21 cellular contexts compared by ENCODE assay signal in the genomic region with DNA sequence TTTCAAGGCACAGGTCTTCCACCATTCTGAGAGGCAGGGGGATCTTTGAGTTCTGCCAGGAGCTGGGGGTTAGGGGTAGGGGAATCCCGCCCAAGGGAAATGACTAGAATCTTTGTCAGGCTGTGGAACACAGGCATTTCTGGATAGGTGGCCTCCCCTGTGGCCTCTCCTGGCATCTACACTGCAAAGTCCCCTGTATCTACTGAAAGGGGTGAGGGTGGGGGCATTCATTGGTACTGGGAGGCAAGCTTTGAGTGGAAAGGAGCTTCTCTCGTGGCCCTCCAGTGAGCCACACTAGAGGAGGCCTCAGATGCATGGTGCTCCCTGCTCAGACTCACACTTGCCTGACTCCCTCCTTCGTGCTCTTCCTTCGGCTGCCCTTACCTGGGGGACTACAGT. TPM values are rescaled to one million over a fixed set of nuclear protein-coding genes. Genes with fewer than 3 reads are reported as not detected.
DNase-seq lines count a peak whose midpoint lies in the region; ATAC-seq, FAIRE-seq and TF ChIP-seq lines count a peak whose summit lies in the region.
"Had no signal": no experiment of that assay in that cellular context is flagged by ENCODE, and none has a peak within 500 bp of the region (broad histone marks: within the 10 kb centered on the region; RNA-seq: fewer than 3 reads in every experiment).

No MANE protein-coding gene starts in this region.

- no peaks in the 10 kb centered on the region for H3K79me2 ChIP-seq in neural progenitor cell (ENCODE audit: low read depth)

- no peak overlapping the region for H3K4me3 ChIP-seq in heart right ventricle
- no peak overlapping the region for H3K4me3 ChIP-seq in neural progenitor cell
- no peak overlapping the region for H3K4me3 ChIP-seq in urinary bladder (ENCODE audit: low read depth, low read length)
- no peak overlapping the region for H3K4me3 ChIP-seq in kidney (ENCODE audit: low read length in 2 of 2)
- H3K4me3 ChIP-seq: coronary artery, GM23248, thyroid gland had no signal

- peaks cover 0 to 7% (median 0%) of the 10 kb centered on the region in 9 donors for H3K36me3 ChIP-seq in heart right ventricle
- no peaks in the 10 kb centered on the region for H3K36me3 ChIP-seq in neural progenitor cell
- no peaks in the 10 kb centered on the region for H3K36me3 ChIP-seq in urinary bladder (ENCODE audit: insufficient read depth)
- no peaks in the 10 kb centered on the region for H3K36me3 ChIP-seq in kidney (ENCODE audit: control insufficient read depth in 1 of 2, insufficient read depth in 2 of 2, low read length in 2 of 2)
- H3K36me3 ChIP-seq: thyroid gland had no signal

- H3F3A ChIP-seq in neural progenitor cell (ENCODE audit: low read depth), result no peaks in the 10 kb centered on the region

- H3K9ac ChIP-seq in neural progenitor cell (no peak overlapping the region), kidney (ENCODE audit: low read length in 2 of 2) (no peak overlapping the region)
- H3K9ac ChIP-seq: GM23248 had no signal

- POLR2A ChIA-PET in MCF 10A (lab: Yijun Ruan, JAX), result interaction anchor here (0.6 to 12.8 kb wide), 9 partner anchors 10 to 424 kb away, joined by 3 to 192 read pairs (median 11); no protein-coding TSS in a partner anchor

- H3K27me3 ChIP-seq in heart right ventricle, result no peaks in the 10 kb centered on the region
- no peaks in the 10 kb centered on the region for H3K27me3 ChIP-seq in neural progenitor cell
- H3K27me3 ChIP-seq: thyroid gland had no signal

- H3K27ac ChIP-seq in heart right ventricle, result peak overlapping the region in 8 of 10 donors; percentile 43 to 70 (median 50)
- H3K27ac ChIP-seq in neural progenitor cell, result no peak overlapping the region
- peak overlapping the region; percentile 38 for H3K27ac ChIP-seq in urinary bladder (ENCODE audit: low read depth)
- H3K27ac ChIP-seq in kidney (ENCODE audit: low read depth in 2 of 2, low read length in 2 of 2), result no peak overlapping the region
- H3K27ac ChIP-seq: coronary artery, thyroid gland, VCaP had no signal

- H3K9me3 ChIP-seq in heart right ventricle (peaks cover 0 to 3% (median 0%) of the 10 kb centered on the region in 11 donors), neural progenitor cell (ENCODE audit: low read depth) (no peaks in the 10 kb centered on the region), kidney (ENCODE audit: control insufficient read depth in 1 of 2, low read length in 2 of 2) (no peaks in the 10 kb centered on the region)
- H3K9me3 ChIP-seq: thyroid gland had no signal

- H4K20me1 ChIP-seq in neural progenitor cell (ENCODE audit: low read depth), result no peaks in the 10 kb centered on the region

- DNase-seq in heart right ventricle (no peak), Right ventricle myocardium inferior (ENCODE audit: missing footprints) (no peak), MCF 10A (ENCODE audit: unreplicated experiment) (no peak), neural progenitor cell (ENCODE audit: low spot score) (no peak), NCI-H1105 treated with DMSO at 0.1 percent for 48 hours (lab: John Stamatoyannopoulos, UW) (no peak), kidney (no peak)
- DNase-seq: activated CD4-positive, alpha-beta T cell treated with anti-CD3 and anti-CD28 coated beads, Interleukin-2, amount 50 U/mL, for 4 hours; activated T-cell treated with anti-CD3 and anti-CD28 coated beads, Interleukin-2, amount 50 U/mL, for 48 hours; CD4-positive, alpha-beta T cell; DMS153; islet precursor cell; NCI-H187 treated with DMSO at 0.1 percent for 48 hours; retina; thyroid gland had no signal

- H3K36me3 Mint-ChIP-seq in MCF 10A (ENCODE audit: insufficient read depth, unreplicated experiment) (no peaks in the 10 kb centered on the region), neural progenitor cell (no peaks in the 10 kb centered on the region)
- H3K36me3 Mint-ChIP-seq: brain had no signal

- TF ChIP-seq CTCF in heart right ventricle (IDR thresholded peaks at IDR 0.05) (no peak), MCF 10A (IDR thresholded peaks at IDR 0.05; ENCODE audit: unreplicated experiment) (no peak), neural progenitor cell (IDR thresholded peaks at IDR 0.05) (no peak), kidney (IDR thresholded peaks at IDR 0.05; ENCODE audit: borderline replicate concordance, extremely low read depth, insufficient read depth) (no peak)

- H3K4me2 ChIP-seq in neural progenitor cell, result no peak overlapping the region

- peak overlapping the region; percentile 78 for H3K27ac Mint-ChIP-seq in MCF 10A (ENCODE audit: low read depth, unreplicated experiment)
- peak overlapping the region; percentile 42 for H3K27ac Mint-ChIP-seq in neural progenitor cell
- H3K27ac Mint-ChIP-seq: CD4-positive, alpha-beta T cell had no signal

- WGBS in heart right ventricle, 2 donors, result 88 to 91% methylated on average over 4 of the region's 4 CpGs
- 88% methylated on average over 4 of the region's 4 CpGs for WGBS in urinary bladder

- BruUV-seq in MCF 10A (replicated peaks; lab: Mats Ljungman, UMichigan), result no TSS peak

- no peak for FAIRE-seq in kidney (lab: Jason Lieb, UNC)
- FAIRE-seq: G401.6 had no signal

- H3K4me1 ChIP-seq in heart right ventricle (peaks cover 0 to 62% (median 39%) of the 10 kb centered on the region in 9 donors), neural progenitor cell (peaks cover 3% of the 10 kb centered on the region), urinary bladder (ENCODE audit: insufficient read depth) (peaks cover 3% of the 10 kb centered on the region), kidney (ENCODE audit: control insufficient read depth in 1 of 2, insufficient read depth in 1 of 2, low read depth in 1 of 2, low read length in 2 of 2) (no peaks in the 10 kb centered on the region)
- H3K4me1 ChIP-seq: thyroid gland had no signal

- no peak overlapping the region for H2AFZ ChIP-seq in neural progenitor cell (replicated peaks)
- H2AFZ ChIP-seq: GM23248 had no signal

- peaks cover 28% of the 10 kb centered on the region for H3K4me1 Mint-ChIP-seq in MCF 10A (ENCODE audit: insufficient read depth, unreplicated experiment)
- peaks cover 20% of the 10 kb centered on the region for H3K4me1 Mint-ChIP-seq in neural progenitor cell

- CTCF ChIA-PET in MCF 10A (lab: Yijun Ruan, JAX), result interaction anchor here (1.4 to 2.7 kb wide), 7 partner anchors 8 to 38 kb away, joined by 3 to 16 read pairs (median 7); no protein-coding TSS in a partner anchor

- H3K4me3 Mint-ChIP-seq in MCF 10A (ENCODE audit: unreplicated experiment) (no peak overlapping the region), neural progenitor cell (no peak overlapping the region)
- H3K4me3 Mint-ChIP-seq: brain; CD4-positive, alpha-beta T cell had no signal

- ATAC-seq in heart right ventricle (peak in 3 of 8 donors; percentile 2 to 25 (median 13)), Right ventricle myocardium inferior (no peak), esophagus mucosa (no peak)

- no peaks in the 10 kb centered on the region for H3K27me3 Mint-ChIP-seq in MCF 10A (ENCODE audit: insufficient read depth, unreplicated experiment)
- H3K27me3 Mint-ChIP-seq in neural progenitor cell (ENCODE audit: insufficient read depth, low read depth), result peaks cover 3% of the 10 kb centered on the region
- H3K27me3 Mint-ChIP-seq: CD4-positive, alpha-beta T cell had no signal

- intact Hi-C loops in heart right ventricle (cut with DNase I), result no loop called here
- intact Hi-C loops in Right ventricle myocardium inferior (cut with DNase I), result no loop called here
- intact Hi-C loops in MCF 10A (cut with micrococcal nuclease), result no loop called here
- intact Hi-C loops in kidney (cut with DNase I), result no loop called here

- H3K9me3 Mint-ChIP-seq in MCF 10A (ENCODE audit: unreplicated experiment) (no peaks in the 10 kb centered on the region), neural progenitor cell (no peaks in the 10 kb centered on the region)
- H3K9me3 Mint-ChIP-seq: CD4-positive, alpha-beta T cell had no signal

RNA-seq across cellular contexts. Expression of a gene that starts 59.9 kb away (rescaled TPM):
- total RNA-seq in heart right ventricle (10 to 100 TPM; 19.1 to 52.5 (median 24.7) TPM), Right ventricle myocardium inferior (21.2 TPM), MCF 10A (2022) (103 and 112 TPM in 2 replicates), neural progenitor cell (ENCODE audit: low replicate concordance) (154 and 214 TPM in 2 replicates), urinary bladder (214 TPM), kidney (104 TPM), esophagus mucosa (59.5 TPM)
- polyA plus RNA-seq in heart right ventricle (10 to 100 TPM; 23.7 to 77.3 TPM), urinary bladder (68.1 TPM), kidney (ENCODE audit: insufficient read depth, low read depth, low replicate concordance) (41.7 TPM)

Comparison
In these comparisons a context has a peak if more than half of its experiments do, and no peak if none do; other contexts are left out.
1. H3K27ac ChIP-seq: peak in heart right ventricle (8 of 10) and urinary bladder (single experiment); none in neural progenitor cell (single experiment) and kidney (0 of 2).